16 cellular contexts compared by ENCODE assay signal in genomic region chr3:172084871-172085556, GRCh38. TPM values are rescaled to one million over a fixed set of nuclear protein-coding genes. Genes with fewer than 3 reads are reported as not detected.
DNase-seq lines count a peak whose midpoint lies in the region; ATAC-seq, FAIRE-seq and TF ChIP-seq lines count a peak whose summit lies in the region.
"Had no signal": no experiment of that assay in that cellular context is flagged by ENCODE, and none has a peak within 500 bp of the region (broad histone marks: within the 10 kb centered on the region; RNA-seq: fewer than 3 reads in every experiment).

No MANE protein-coding gene starts in this region.

- H3K4me3 ChIP-seq in AG10803 (ENCODE audit: low read length) (no peak overlapping the region), adrenal gland (no peak overlapping the region)
- H3K4me3 ChIP-seq: gastroesophageal sphincter had no signal

- no peak overlapping the region for H3K4me3 Mint-ChIP-seq in activated naive CD8-positive, alpha-beta T cell treated with anti-CD3 and anti-CD28 coated beads, Interleukin-2, amount 50 U/mL, for 24 hours
- H3K4me3 Mint-ChIP-seq: activated B cell treated with CpG ODN at 0.5 μM for 24 hours had no signal

- TF ChIP-seq CTCF in AG10803 (conservative IDR thresholded peaks at IDR 0.05; ENCODE audit: low read length) (no peak), adrenal gland (IDR thresholded peaks at IDR 0.05) (no peak)

- H3K4me1 Mint-ChIP-seq in activated naive CD8-positive, alpha-beta T cell treated with anti-CD3 and anti-CD28 coated beads, Interleukin-2, amount 50 U/mL, for 24 hours, result peaks cover 34% of the 10 kb centered on the region
- H3K4me1 Mint-ChIP-seq: activated B cell treated with CpG ODN at 0.5 μM for 24 hours had no signal

- H3K27ac Mint-ChIP-seq in activated naive CD8-positive, alpha-beta T cell treated with anti-CD3 and anti-CD28 coated beads, Interleukin-2, amount 50 U/mL, for 24 hours, result no peak overlapping the region
- H3K27ac Mint-ChIP-seq: activated B cell treated with CpG ODN at 0.5 μM for 24 hours had no signal

- H3K9me3 ChIP-seq in adrenal gland (replicated peaks in 1 of 3), result no peaks in the 10 kb centered on the region
- H3K9me3 ChIP-seq: gastroesophageal sphincter had no signal

- 85 to 86% (median 85%) methylated on average over 5 of the region's 5 CpGs for WGBS in adrenal gland, 4 donors

- no peaks in the 10 kb centered on the region for H3K27me3 Mint-ChIP-seq in activated naive CD8-positive, alpha-beta T cell treated with anti-CD3 and anti-CD28 coated beads, Interleukin-2, amount 50 U/mL, for 24 hours
- H3K27me3 Mint-ChIP-seq: activated B cell treated with CpG ODN at 0.5 μM for 24 hours had no signal

- intact Hi-C loops in adrenal gland (cut with DNase I), result no loop called here
- intact Hi-C loops in sciatic nerve (cut with DNase I), result no loop called here

- no peak overlapping the region for H3K27ac ChIP-seq in adrenal gland
- H3K27ac ChIP-seq: gastroesophageal sphincter had no signal

- no peaks in the 10 kb centered on the region for H3K9me3 Mint-ChIP-seq in activated naive CD8-positive, alpha-beta T cell treated with anti-CD3 and anti-CD28 coated beads, Interleukin-2, amount 50 U/mL, for 24 hours
- H3K9me3 Mint-ChIP-seq: activated B cell treated with CpG ODN at 0.5 μM for 24 hours had no signal

- peaks cover 6% of the 10 kb centered on the region for H3K36me3 Mint-ChIP-seq in activated naive CD8-positive, alpha-beta T cell treated with anti-CD3 and anti-CD28 coated beads, Interleukin-2, amount 50 U/mL, for 24 hours (ENCODE audit: low read depth)

- DNase-seq in AG10803 (ENCODE audit: low read depth) (peak; percentile 40), H54 (ENCODE audit: insufficient read length, low spot score) (no peak), iris pigment epithelial cell (ENCODE audit: low read depth) (peak; percentile 82), adrenal gland (no peak), sciatic nerve (ENCODE audit: low spot score) (no peak), globus pallidus (ENCODE audit: low spot score) (no peak)
- no peak for DNase-seq in activated naive CD8-positive, alpha-beta T cell treated with anti-CD3 and anti-CD28 coated beads, Interleukin-2, amount 50 U/mL, for 24 hours
- no peak for DNase-seq in stimulated activated CD4-positive, alpha-beta T cell treated with anti-CD3 and anti-CD28 coated beads, Interleukin-4, amount 100 ng/mL, for 1 hour
- DNase-seq: activated B cell treated with CpG ODN at 0.5 μM for 24 hours; AML-193; effector CD8-positive, alpha-beta T cell; NCI-H1694 treated with DMSO at 0.1 percent for 48 hours; NCI-H524 treated with DMSO at 0.1 percent for 48 hours; posterior cingulate gyrus had no signal

- no peaks in the 10 kb centered on the region for H3K27me3 ChIP-seq in adrenal gland
- H3K27me3 ChIP-seq: gastroesophageal sphincter had no signal

- peak; percentile 46 for ATAC-seq in activated naive CD8-positive, alpha-beta T cell treated with anti-CD3 and anti-CD28 coated beads, Interleukin-2, amount 50 U/mL, for 24 hours
- no peak for ATAC-seq in sciatic nerve
- ATAC-seq: gastroesophageal sphincter had no signal

- H3K36me3 ChIP-seq in adrenal gland (replicated peaks in 1 of 2), result peaks cover 0 to 5% of the 10 kb centered on the region in 2 donors

- FAIRE-seq in H54 (lab: Jason Lieb, UNC), result peak; percentile 53
- FAIRE-seq: bronchial epithelial cell had no signal

- H3K4me1 ChIP-seq in adrenal gland (replicated peaks in 1 of 2), result peaks cover 20 to 66% of the 10 kb centered on the region in 2 donors

- no peak for TF ChIP-seq POLR2A in H54 (IDR thresholded peaks at IDR 0.05; ENCODE audit: low read depth, low read length)
- TF ChIP-seq POLR2A in adrenal gland (IDR thresholded peaks at IDR 0.05), result no peak

RNA-seq across cellular contexts. Expression of gene FNDC3B, which starts 45.6 kb away (rescaled TPM):
- total RNA-seq in adrenal gland (100 to 1,000 TPM in 6 of 8 donors, 10 to 100 TPM in 2; 66.6 to 228 (median 128) TPM), sciatic nerve (171 TPM)
- polyA plus RNA-seq in adrenal gland, result 100 to 1,000 TPM in 1 of 3 donors, 10 to 100 TPM in 1, 1 to 10 TPM in 1; 9.9 to 124 (median 15.2) TPM

Comparison
In these comparisons a context has a peak if more than half of its experiments do, and no peak if none do; other contexts are left out.
1. DNase-seq: peak in AG10803 (single experiment) and iris pigment epithelial cell (single experiment); none in H54 (single experiment), activated naive CD8-positive, alpha-beta T cell treated with anti-CD3 and anti-CD28 coated beads, Interleukin-2, amount 50 U/mL, for 24 hours (single experiment), adrenal gland (0 of 7), sciatic nerve (single experiment), stimulated activated CD4-positive, alpha-beta T cell treated with anti-CD3 and anti-CD28 coated beads, Interleukin-4, amount 100 ng/mL, for 1 hour (single experiment) and globus pallidus (single experiment).